ENCODE assay signal across 15 cellular contexts in genomic region chr12:131137836-131138637, GRCh38.
A peak's percentile ranks its signal among the peaks of the same experiment; 100 is the strongest.
DNase-seq lines count a peak whose midpoint lies in the region; ATAC-seq, FAIRE-seq and TF ChIP-seq lines count a peak whose summit lies in the region.
"Had no signal": no experiment of that assay in that cellular context is flagged by ENCODE, and none has a peak within 500 bp of the region (broad histone marks: within the 10 kb centered on the region; RNA-seq: fewer than 3 reads in every experiment).

No MANE protein-coding gene starts in this region.

- no peak overlapping the region for H3K4me3 ChIP-seq in coronary artery
- no peak overlapping the region for H3K4me3 ChIP-seq in HepG2 (replicated peaks in 1 of 3; ENCODE audit: insufficient read depth in 1 of 3, low read depth in 2 of 3, low read length in 3 of 3)
- H3K4me3 ChIP-seq: right lobe of liver, transverse colon had no signal

- FAIRE-seq in HepG2 (lab: Jason Lieb, UNC) = no peak

- DNase-seq in AG09319 (ENCODE audit: extremely low read depth, low read depth) = no peak
- peak; percentile 82 for DNase-seq in KBM-7
- peak; percentile 66 for DNase-seq in coronary artery (ENCODE audit: low spot score)
- DNase-seq in HepG2 (ENCODE audit: low spot score) = no peak
- DNase-seq in DMS53 (lab: John Stamatoyannopoulos, UW) = no peak
- DNase-seq in HUDEP-2 (lab: John Stamatoyannopoulos, UW; ENCODE audit: unreplicated experiment in 76 of 76) = no peak
- DNase-seq in hippocampal formation (lab: John Stamatoyannopoulos, UW) = no peak
- DNase-seq: activated CD4-positive, alpha-beta T cell treated with anti-CD3 and anti-CD28 coated beads, Interleukin-2, amount 50 U/mL, for 1 hour; activated naive CD4-positive, alpha-beta T cell treated with anti-CD3 and anti-CD28 coated beads, Interleukin-2, amount 10 ng/mL, durations not matched to agents 7 days and 5 days; KG1; NCI-H510A; transverse colon had no signal

- POLR2A ChIA-PET in HepG2 (lab: Yijun Ruan, JAX) = no interaction called here

- no peaks in the 10 kb centered on the region for H3K4me1 ChIP-seq in HepG2 (ENCODE audit: insufficient read depth, low read length)
- H3K4me1 ChIP-seq: right lobe of liver, transverse colon had no signal

- TF ChIP-seq RAD21 in HepG2 (CRISPR knock-in tag; IDR thresholded peaks at IDR 0.05) = no peak

- no peak overlapping the region for H3K27ac ChIP-seq in coronary artery
- no peak overlapping the region for H3K27ac ChIP-seq in HepG2 (ENCODE audit: extremely low read length, insufficient read depth, low read length)
- H3K27ac ChIP-seq: C4-2B, right lobe of liver, transverse colon had no signal

- H2AFZ ChIP-seq in HepG2 (ENCODE audit: low read length) = no peak overlapping the region

- H3K9me3 ChIP-seq in HepG2 (ENCODE audit: low read length) = no peaks in the 10 kb centered on the region
- H3K9me3 ChIP-seq: right lobe of liver, transverse colon had no signal

- BruUV-seq in HepG2 (replicated peaks; lab: Mats Ljungman, UMichigan) = no TSS peak

- peak; percentile 3 for TF ChIP-seq CTCF in AG09319 (IDR thresholded peaks at IDR 0.05; ENCODE audit: low read depth, low read length)
- no peak for TF ChIP-seq CTCF in coronary artery (IDR thresholded peaks at IDR 0.05)
- TF ChIP-seq CTCF in HepG2 (CRISPR knock-in tag; IDR thresholded peaks at IDR 0.05) = 0 out of 2 replicates have a peak, but pooled peaks have one; percentile 4

- WGBS in HepG2 (ENCODE audit: low lambda C conversion rate) = 79% methylated on average over 20 of the region's 28 CpGs

- H3K27me3 ChIP-seq in HepG2 (ENCODE audit: control insufficient read depth in 1 of 2, insufficient read depth in 2 of 2, low read length in 2 of 2) = no peaks in the 10 kb centered on the region
- H3K27me3 ChIP-seq: right lobe of liver, transverse colon had no signal

- no peaks in the 10 kb centered on the region for H3K36me3 ChIP-seq in HepG2 (replicated peaks in 1 of 2; ENCODE audit: control insufficient read depth in 1 of 2, insufficient read depth in 2 of 2, low read length in 2 of 2)
- H3K36me3 ChIP-seq: right lobe of liver, transverse colon had no signal

- no peak for TF ChIP-seq POLR2A in HepG2 (IDR thresholded peaks at IDR 0.05; ENCODE audit: insufficient read depth in 1 of 2, low read depth in 2 of 2, low read length in 2 of 2)

- no peak for TF ChIP-seq EP300 in HepG2 (IDR thresholded peaks at IDR 0.05; ENCODE audit: low read depth in 2 of 2, low read length in 2 of 2)
- TF ChIP-seq EP300 in HepG2 (CRISPR knock-in tag; IDR thresholded peaks at IDR 0.05; ENCODE audit: borderline replicate concordance) = no peak

- in situ Hi-C loops in KBM-7 (cut with MboI; ENCODE audit: low pct_unique_long_range_greater_than_20kb, low sequenced_read_pairs) (no loop called here), HepG2 (cut with HindIII; ENCODE audit: extremely low pct_ligation_motif_present, low pct_unique_long_range_greater_than_20kb) (loop anchor here (5.0 kb wide), 1 partner anchor 221 kb away; no protein-coding TSS in a partner anchor)

- no peaks in the 10 kb centered on the region for H3K79me2 ChIP-seq in HepG2 (ENCODE audit: insufficient read depth, low read length)

- H3K9ac ChIP-seq in HepG2 (ENCODE audit: insufficient read depth, low read depth, low read length) = no peak overlapping the region

- ATAC-seq in HepG2 (no peak), GM18861 (IDR thresholded peaks at IDR 0.05; ENCODE audit: unreplicated experiment) (no peak)
- ATAC-seq: right lobe of liver had no signal

- CTCF ChIA-PET in HepG2 (lab: Yijun Ruan, JAX; ENCODE audit: low intra/inter-chr PET ratio, low total read pairs) = no interaction called here

- no peak overlapping the region for H3K4me2 ChIP-seq in HepG2 (ENCODE audit: low read depth, low read length)

- intact Hi-C loops in HepG2 (cut with micrococcal nuclease; ENCODE audit: unreplicated experiment) = no loop called here

- H4K20me1 ChIP-seq in HepG2 (ENCODE audit: insufficient read depth, low read length) = no peaks in the 10 kb centered on the region

TF ChIP-seq in HepG2, 621 proteins besides CTCF, POLR2A, EP300 and RAD21:
- TF ChIP-seq, protein P1, sequence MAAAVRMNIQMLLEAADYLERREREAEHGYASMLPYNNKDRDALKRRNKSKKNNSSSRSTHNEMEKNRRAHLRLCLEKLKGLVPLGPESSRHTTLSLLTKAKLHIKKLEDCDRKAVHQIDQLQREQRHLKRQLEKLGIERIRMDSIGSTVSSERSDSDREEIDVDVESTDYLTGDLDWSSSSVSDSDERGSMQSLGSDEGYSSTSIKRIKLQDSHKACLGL (CRISPR knock-in tag; IDR thresholded peaks at IDR 0.05) = no peak
- TF ChIP-seq ZFP37 (CRISPR knock-in tag; IDR thresholded peaks at IDR 0.05; ENCODE audit: borderline replicate concordance) (no peak), KAT7 (CRISPR knock-in tag; IDR thresholded peaks at IDR 0.05; ENCODE audit: borderline replicate concordance) (no peak), MAFG (CRISPR knock-in tag; IDR thresholded peaks at IDR 0.05) (no peak)
- TF ChIP-seq, protein P2, sequence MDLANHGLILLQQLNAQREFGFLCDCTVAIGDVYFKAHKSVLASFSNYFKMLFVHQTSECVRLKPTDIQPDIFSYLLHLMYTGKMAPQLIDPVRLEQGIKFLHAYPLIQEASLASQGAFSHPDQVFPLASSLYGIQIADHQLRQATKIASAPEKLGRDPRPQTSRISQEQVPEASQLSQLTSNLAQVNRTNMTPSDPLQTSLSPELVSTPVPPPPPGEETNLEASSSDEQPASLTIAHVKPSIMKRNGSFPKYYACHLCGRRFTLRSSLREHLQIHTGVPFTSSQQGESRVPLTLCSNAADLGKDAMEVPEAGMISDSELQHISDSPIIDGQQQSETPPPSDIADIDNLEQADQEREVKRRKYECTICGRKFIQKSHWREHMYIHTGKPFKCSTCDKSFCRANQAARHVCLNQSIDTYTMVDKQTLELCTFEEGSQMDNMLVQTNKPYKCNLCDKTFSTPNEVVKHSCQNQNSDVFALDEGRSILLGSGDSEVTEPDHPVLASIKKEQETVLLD (CRISPR knock-in tag; IDR thresholded peaks at IDR 0.05; ENCODE audit: low read depth) = no peak
- TF ChIP-seq, protein P3, sequence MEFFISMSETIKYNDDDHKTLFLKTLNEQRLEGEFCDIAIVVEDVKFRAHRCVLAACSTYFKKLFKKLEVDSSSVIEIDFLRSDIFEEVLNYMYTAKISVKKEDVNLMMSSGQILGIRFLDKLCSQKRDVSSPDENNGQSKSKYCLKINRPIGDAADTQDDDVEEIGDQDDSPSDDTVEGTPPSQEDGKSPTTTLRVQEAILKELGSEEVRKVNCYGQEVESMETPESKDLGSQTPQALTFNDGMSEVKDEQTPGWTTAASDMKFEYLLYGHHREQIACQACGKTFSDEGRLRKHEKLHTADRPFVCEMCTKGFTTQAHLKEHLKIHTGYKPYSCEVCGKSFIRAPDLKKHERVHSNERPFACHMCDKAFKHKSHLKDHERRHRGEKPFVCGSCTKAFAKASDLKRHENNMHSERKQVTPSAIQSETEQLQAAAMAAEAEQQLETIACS (CRISPR knock-in tag; IDR thresholded peaks at IDR 0.05) = no peak
- TF ChIP-seq, protein P4, sequence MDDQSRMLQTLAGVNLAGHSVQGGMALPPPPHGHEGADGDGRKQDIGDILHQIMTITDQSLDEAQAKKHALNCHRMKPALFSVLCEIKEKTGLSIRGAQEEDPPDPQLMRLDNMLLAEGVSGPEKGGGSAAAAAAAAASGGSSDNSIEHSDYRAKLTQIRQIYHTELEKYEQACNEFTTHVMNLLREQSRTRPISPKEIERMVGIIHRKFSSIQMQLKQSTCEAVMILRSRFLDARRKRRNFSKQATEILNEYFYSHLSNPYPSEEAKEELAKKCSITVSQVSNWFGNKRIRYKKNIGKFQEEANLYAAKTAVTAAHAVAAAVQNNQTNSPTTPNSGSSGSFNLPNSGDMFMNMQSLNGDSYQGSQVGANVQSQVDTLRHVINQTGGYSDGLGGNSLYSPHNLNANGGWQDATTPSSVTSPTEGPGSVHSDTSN (CRISPR knock-in tag; IDR thresholded peaks at IDR 0.05; ENCODE audit: borderline replicate concordance) = no peak

Comparison
In these comparisons a context has a peak if more than half of its experiments do, and no peak if none do; other contexts are left out.
1. DNase-seq: peak in KBM-7 (single experiment) and coronary artery (single experiment); none in AG09319 (single experiment), HepG2 (single experiment), DMS53 (single experiment), HUDEP-2 (0 of 76) and hippocampal formation (0 of 2).